14 cellular contexts compared by ENCODE assay signal in genomic region chr11:22449441-22449840, GRCh38.
"Had no signal": no experiment of that assay in that cellular context is flagged by ENCODE, and none has a peak within 500 bp of the region (broad histone marks: within the 10 kb centered on the region; RNA-seq: fewer than 3 reads in every experiment).

No MANE protein-coding gene starts in this region.

- H3K27ac ChIP-seq: thyroid gland, VCaP had no signal

- H3K4me3 ChIP-seq: thyroid gland had no signal

- H3K4me1 ChIP-seq: thyroid gland had no signal

- FAIRE-seq: kidney, urothelium cell line had no signal

- DNase-seq: activated CD4-positive, alpha-beta T cell treated with anti-CD3 and anti-CD28 coated beads for 36 hours; activated CD8-positive, alpha-beta memory T cell treated with anti-CD3 and anti-CD28 coated beads, Interleukin-2, amount 50 U/mL, for 48 hours; activated gamma-delta T cell; activated T-cell treated with anti-CD3 and anti-CD28 coated beads, Interleukin-2, amount 50 U/mL, for 72 hours; kidney; left ventricle myocardium superior; retina; stimulated activated CD4-positive, alpha-beta T cell treated with anti-CD3 and anti-CD28 coated beads, Interleukin-2, amount 100 ng/mL, for 48 hours; T-helper 1 cell; thyroid gland had no signal

- H3K27me3 ChIP-seq: thyroid gland had no signal

- H3K9me3 ChIP-seq: thyroid gland had no signal

- H3K36me3 ChIP-seq: thyroid gland had no signal

- ATAC-seq: activated CD4-positive, alpha-beta T cell treated with anti-CD3 and anti-CD28 coated beads for 36 hours; activated T-cell treated with anti-CD3 and anti-CD28 coated beads, Interleukin-2, amount 50 U/mL, for 72 hours; left ventricle myocardium superior; natural killer cell treated with Interleukin-12 subunit alpha and Interleukin-12 subunit beta and Interleukin-15 and Interleukin-18, amount 100 ng/mL, for 72 hours; stimulated activated memory B cell treated with anti-CD40 and anti-IgM and Interleukin-4, amounts not matched to agents 10 μg/mL and 1 μg/mL and 100 μg/mL, for 72 hours had no signal
